17 cellular contexts compared by ENCODE assay signal in genomic region chr10:58982470-58983239, GRCh38.
"Had no signal": no experiment of that assay in that cellular context is flagged by ENCODE, and none has a peak within 500 bp of the region (broad histone marks: within the 10 kb centered on the region; RNA-seq: fewer than 3 reads in every experiment).

No MANE protein-coding gene starts in this region.

- DNase-seq: activated CD4-positive, alpha-beta T cell treated with anti-CD3 and anti-CD28 coated beads, Interleukin-2, amount 50 U/mL, for 4 hours; activated CD4-positive, CD25-positive, alpha-beta regulatory T cell treated with anti-CD3 and anti-CD28 coated beads, Interleukin-2, amount 50 U/mL, for 72 hours; activated gamma-delta T cell treated with Interleukin-2 at 50 U/mL for 16 hours; activated T-cell treated with anti-CD3 and anti-CD28 coated beads, Interleukin-2, amount 50 U/mL, for 1 hour; cortex of kidney; effector memory CD4-positive, alpha-beta T cell; erythroblast; foreskin fibroblast; natural killer cell; occipital lobe; psoas muscle; stimulated activated CD4-positive, alpha-beta T cell treated with anti-CD3 and anti-CD28 coated beads, Interleukin-12 subunit alpha, Interleukin-12 subunit beta, amount 100 ng/mL, for 4 hours; stimulated activated naive CD4-positive, alpha-beta T cell; T-helper 9 cell; upper lobe of right lung had no signal

- H3K4me1 Mint-ChIP-seq: central memory CD8-positive, alpha-beta T cell; natural killer cell had no signal

- ATAC-seq: natural killer cell, psoas muscle, upper lobe of right lung had no signal

- H3K9me3 ChIP-seq: psoas muscle, suprapubic skin, upper lobe of right lung had no signal

- H3K36me3 ChIP-seq: suprapubic skin, upper lobe of right lung had no signal

- H3K27ac Mint-ChIP-seq: natural killer cell had no signal

- H3K4me1 ChIP-seq: psoas muscle, suprapubic skin, upper lobe of right lung had no signal

- H3K27me3 ChIP-seq: suprapubic skin, upper lobe of right lung had no signal

- H3K27ac ChIP-seq: psoas muscle, suprapubic skin, upper lobe of right lung had no signal

- H3K27me3 Mint-ChIP-seq: central memory CD8-positive, alpha-beta T cell had no signal

- H3K36me3 Mint-ChIP-seq: natural killer cell had no signal

- H3K4me3 ChIP-seq: psoas muscle, suprapubic skin, upper lobe of right lung had no signal

- H3K4me3 Mint-ChIP-seq: central memory CD8-positive, alpha-beta T cell; natural killer cell had no signal
